In genomic region chr18:31419457-31419932, GRCh38 we compare ENCODE assay signal across 1 cellular context.
TF ChIP-seq lines count a peak whose summit lies in the region.

No MANE protein-coding gene starts in this region.

TF ChIP-seq in GM23338, 12 proteins besides CTCF, POLR2A, EP300 and RAD21 (continued from another document):
- TF ChIP-seq ZNF462 (CRISPR knock-in tag; IDR thresholded peaks at IDR 0.05) (no peak), ZNF331 (CRISPR knock-in tag; IDR thresholded peaks at IDR 0.05; ENCODE audit: low read depth) (no peak), JUNB (IDR thresholded peaks at IDR 0.05; ENCODE audit: unreplicated experiment) (no peak), STAT1 (IDR thresholded peaks at IDR 0.05; ENCODE audit: unreplicated experiment) (no peak)
